8 cellular contexts compared by ENCODE assay signal in the genomic region with DNA sequence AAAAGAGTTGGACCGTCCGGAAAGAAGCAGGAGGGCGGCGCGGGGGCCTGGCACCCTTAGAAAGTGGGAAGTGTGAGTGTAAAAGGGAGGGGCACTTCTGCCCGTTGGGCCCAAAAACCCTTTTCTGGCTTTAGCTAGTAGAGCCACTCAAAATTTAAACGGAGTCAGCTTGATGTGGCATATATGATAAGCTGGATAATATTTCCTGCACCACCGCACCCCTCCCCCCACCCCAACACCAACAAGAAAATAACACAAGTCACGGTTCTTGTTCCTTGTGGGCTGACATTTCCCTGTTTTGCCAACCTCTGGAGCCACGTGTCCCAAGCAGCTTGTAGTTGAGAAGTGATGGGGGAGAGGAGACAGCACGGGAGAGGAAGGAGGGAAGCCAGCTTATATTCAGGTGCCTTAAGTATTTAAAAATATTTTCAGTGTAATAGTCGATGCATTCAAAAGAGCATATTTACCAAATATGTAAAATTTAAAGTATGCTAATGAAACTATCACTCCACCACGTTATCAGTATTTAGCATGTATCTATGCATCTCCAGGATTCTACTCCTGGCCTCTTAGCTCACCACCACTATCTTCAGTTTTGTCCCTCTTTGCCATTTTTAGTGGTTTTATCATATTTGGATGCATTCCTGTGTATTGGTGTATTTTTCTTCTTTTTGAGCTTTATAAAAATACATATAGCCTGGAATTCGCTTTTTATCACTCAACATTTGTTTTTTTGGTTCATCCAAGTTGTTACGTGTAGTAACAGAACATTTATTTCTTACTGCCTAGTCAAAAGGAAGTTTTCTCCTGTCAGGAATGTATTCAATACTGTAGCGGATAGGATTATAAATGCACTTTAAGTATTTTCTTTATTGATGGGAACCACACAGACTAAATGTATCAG. TPM values are rescaled to one million over a fixed set of nuclear protein-coding genes. Genes with fewer than 3 reads are reported as not detected.
A peak's percentile ranks its signal among the peaks of the same experiment; 100 is the strongest.
DNase-seq lines count a peak whose midpoint lies in the region; ATAC-seq lines count a peak whose summit lies in the region.

No MANE protein-coding gene starts in this region.

- peak overlapping the region; percentile 87 for H3K4me2 ChIP-seq in BLaER1

- H3K27me3 ChIP-seq in BLaER1 = no peaks in the 10 kb centered on the region

- peak overlapping the region; percentile 98 for H3K9ac ChIP-seq in BLaER1

- peaks cover 19% of the 10 kb centered on the region for H3K36me3 ChIP-seq in BLaER1

- no peaks in the 10 kb centered on the region for H3K9me3 ChIP-seq in BLaER1

- peak overlapping the region; percentile 99 for H3K27ac ChIP-seq in BLaER1

- H4K20me1 ChIP-seq in BLaER1 = no peaks in the 10 kb centered on the region

- peak; percentile 4 for ATAC-seq in GM18520 (IDR thresholded peaks at IDR 0.05; ENCODE audit: unreplicated experiment)
- ATAC-seq in HG03135 (IDR thresholded peaks at IDR 0.05; ENCODE audit: unreplicated experiment) = peak; percentile 17
- ATAC-seq in esophagus mucosa = no peak

- H3K4me3 ChIP-seq in BLaER1 = peak overlapping the region; percentile 80

- peaks cover 34% of the 10 kb centered on the region for H3K4me1 ChIP-seq in BLaER1

- peak; percentile 56 for DNase-seq in NCI-H748 (lab: John Stamatoyannopoulos, UW; ENCODE audit: unreplicated experiment)
- peak; percentile 40 for DNase-seq in amniotic stem cell (lab: John Stamatoyannopoulos, UW)
- DNase-seq in hippocampal formation (lab: John Stamatoyannopoulos, UW) = peak; percentile 66 to 70
- DNase-seq in pulmonary artery endothelial cell (ENCODE audit: low read depth, low spot score) = peak; percentile 54

RNA-seq across cellular contexts. Expression of a gene that starts 0.8 kb away (rescaled TPM):
- total RNA-seq in pulmonary artery endothelial cell (11.3 and 12.6 TPM in 2 replicates), esophagus mucosa (13.8 TPM)

RNA-seq across cellular contexts. Expression of a gene that starts 49.9 kb away (rescaled TPM):
- total RNA-seq in pulmonary artery endothelial cell (7.3 and 15.5 TPM in 2 replicates), esophagus mucosa (3.1 TPM)
